In the genomic region with DNA sequence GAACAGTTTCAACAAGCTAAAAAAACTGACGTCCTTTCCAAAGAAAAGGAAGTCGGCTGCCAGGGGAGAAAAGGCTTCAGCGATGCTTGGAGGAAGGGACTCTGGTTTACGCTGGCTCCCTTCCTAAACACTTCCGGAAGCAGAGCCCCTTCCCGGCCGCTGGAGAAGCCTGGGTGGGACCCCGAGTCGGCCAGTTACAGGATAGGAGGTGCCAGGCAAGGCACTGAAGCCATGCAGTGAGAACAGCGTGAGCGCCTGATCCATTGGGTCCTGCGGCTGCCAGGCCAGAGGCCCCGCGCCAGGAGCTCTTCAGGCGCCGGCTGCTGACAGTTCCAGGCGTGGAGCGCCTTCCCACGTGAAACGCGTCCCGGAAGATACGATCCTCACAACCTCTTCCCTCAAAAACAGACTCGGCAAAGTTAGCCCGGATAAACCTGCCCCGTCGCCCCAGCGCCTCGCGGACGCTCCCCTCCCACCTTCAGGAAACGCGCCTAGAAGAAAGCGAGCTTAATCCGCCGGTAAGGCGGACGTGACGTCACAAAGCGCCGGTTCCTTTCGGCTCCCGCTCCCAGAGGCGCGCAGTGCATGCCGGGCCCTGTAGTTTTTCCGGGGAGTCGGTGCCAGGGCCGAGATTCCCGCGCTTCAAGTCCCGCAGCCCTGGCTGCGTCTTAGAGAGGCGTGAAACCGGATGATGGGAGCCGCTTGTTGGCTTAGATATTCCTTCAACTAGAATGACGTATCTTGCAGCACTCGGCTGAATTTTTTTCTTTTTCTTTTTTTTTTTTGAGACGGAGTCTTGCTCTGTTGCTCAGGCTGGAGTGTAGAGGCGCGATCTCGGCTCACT, we compare ENCODE assay signal across 1 cellular context.
A peak's percentile ranks its signal among the peaks of the same experiment; 100 is the strongest.
TF ChIP-seq lines count a peak whose summit lies in the region.

A gene with protein sequence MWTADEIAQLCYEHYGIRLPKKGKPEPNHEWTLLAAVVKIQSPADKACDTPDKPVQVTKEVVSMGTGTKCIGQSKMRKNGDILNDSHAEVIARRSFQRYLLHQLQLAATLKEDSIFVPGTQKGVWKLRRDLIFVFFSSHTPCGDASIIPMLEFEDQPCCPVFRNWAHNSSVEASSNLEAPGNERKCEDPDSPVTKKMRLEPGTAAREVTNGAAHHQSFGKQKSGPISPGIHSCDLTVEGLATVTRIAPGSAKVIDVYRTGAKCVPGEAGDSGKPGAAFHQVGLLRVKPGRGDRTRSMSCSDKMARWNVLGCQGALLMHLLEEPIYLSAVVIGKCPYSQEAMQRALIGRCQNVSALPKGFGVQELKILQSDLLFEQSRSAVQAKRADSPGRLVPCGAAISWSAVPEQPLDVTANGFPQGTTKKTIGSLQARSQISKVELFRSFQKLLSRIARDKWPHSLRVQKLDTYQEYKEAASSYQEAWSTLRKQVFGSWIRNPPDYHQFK (minus strand): TSS at position 520 of the 844 bp plus-strand sequence. CDS start 2,482 bp downstream, outside the sequence.

TF ChIP-seq in HepG2, 621 proteins besides CTCF, POLR2A, EP300 and RAD21 (continued from another document and continues in another):
- TF ChIP-seq, protein P1, sequence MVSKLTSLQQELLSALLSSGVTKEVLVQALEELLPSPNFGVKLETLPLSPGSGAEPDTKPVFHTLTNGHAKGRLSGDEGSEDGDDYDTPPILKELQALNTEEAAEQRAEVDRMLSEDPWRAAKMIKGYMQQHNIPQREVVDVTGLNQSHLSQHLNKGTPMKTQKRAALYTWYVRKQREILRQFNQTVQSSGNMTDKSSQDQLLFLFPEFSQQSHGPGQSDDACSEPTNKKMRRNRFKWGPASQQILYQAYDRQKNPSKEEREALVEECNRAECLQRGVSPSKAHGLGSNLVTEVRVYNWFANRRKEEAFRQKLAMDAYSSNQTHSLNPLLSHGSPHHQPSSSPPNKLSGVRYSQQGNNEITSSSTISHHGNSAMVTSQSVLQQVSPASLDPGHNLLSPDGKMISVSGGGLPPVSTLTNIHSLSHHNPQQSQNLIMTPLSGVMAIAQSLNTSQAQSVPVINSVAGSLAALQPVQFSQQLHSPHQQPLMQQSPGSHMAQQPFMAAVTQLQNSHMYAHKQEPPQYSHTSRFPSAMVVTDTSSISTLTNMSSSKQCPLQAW (CRISPR knock-in tag; IDR thresholded peaks at IDR 0.05) = peak; percentile 84
- TF ChIP-seq EEA1 (CRISPR knock-in tag; IDR thresholded peaks at IDR 0.05; ENCODE audit: borderline replicate concordance) (no peak), HDAC1 (CRISPR knock-in tag; IDR thresholded peaks at IDR 0.05) (peak; percentile 97), GTF2F1 (IDR thresholded peaks at IDR 0.05; ENCODE audit: low read length) (no peak), GFI1 (CRISPR knock-in tag; IDR thresholded peaks at IDR 0.05; ENCODE audit: borderline replicate concordance) (no peak), ZNF564 (CRISPR knock-in tag; IDR thresholded peaks at IDR 0.05) (peak; percentile 62; the same call in 1 of the 2 replicates), SP5 (CRISPR knock-in tag; IDR thresholded peaks at IDR 0.05; ENCODE audit: borderline replicate concordance, low read depth) (no peak), TBP (CRISPR knock-in tag; IDR thresholded peaks at IDR 0.05) (0 out of 2 replicates have a peak, but pooled peaks have one; percentile 66), ZNF253 (CRISPR knock-in tag; IDR thresholded peaks at IDR 0.05; ENCODE audit: borderline replicate concordance) (no peak), KMT2B (CRISPR knock-in tag; IDR thresholded peaks at IDR 0.05) (peak; percentile 91), BORCS8-MEF2B (CRISPR knock-in tag; IDR thresholded peaks at IDR 0.05) (peak; percentile 55; the same call in 1 of the 2 replicates), ZNF136 (CRISPR knock-in tag; IDR thresholded peaks at IDR 0.05; ENCODE audit: low read depth) (peak; percentile 67; the same call in 1 of the 2 replicates), MYC (CRISPR knock-in tag; IDR thresholded peaks at IDR 0.05; ENCODE audit: borderline replicate concordance) (peak; percentile 85; the same call in 1 of the 2 replicates), ZNF367 (CRISPR knock-in tag; IDR thresholded peaks at IDR 0.05; ENCODE audit: borderline replicate concordance) (peak; percentile 54; the same call in 1 of the 2 replicates)
- TF ChIP-seq, protein P2, sequence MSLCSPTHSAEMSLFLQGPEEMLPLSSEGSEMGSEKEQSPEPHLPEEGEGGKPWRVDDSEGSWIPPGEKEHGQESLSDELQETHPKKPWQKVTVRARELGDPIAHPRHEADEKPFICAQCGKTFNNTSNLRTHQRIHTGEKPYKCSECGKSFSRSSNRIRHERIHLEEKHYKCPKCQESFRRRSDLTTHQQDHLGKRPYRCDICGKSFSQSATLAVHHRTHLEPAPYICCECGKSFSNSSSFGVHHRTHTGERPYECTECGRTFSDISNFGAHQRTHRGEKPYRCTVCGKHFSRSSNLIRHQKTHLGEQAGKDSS (CRISPR knock-in tag; IDR thresholded peaks at IDR 0.05; ENCODE audit: borderline replicate concordance, low read depth) = peak; percentile 25; the same call in 1 of the 2 replicates
- TF ChIP-seq, protein P3, sequence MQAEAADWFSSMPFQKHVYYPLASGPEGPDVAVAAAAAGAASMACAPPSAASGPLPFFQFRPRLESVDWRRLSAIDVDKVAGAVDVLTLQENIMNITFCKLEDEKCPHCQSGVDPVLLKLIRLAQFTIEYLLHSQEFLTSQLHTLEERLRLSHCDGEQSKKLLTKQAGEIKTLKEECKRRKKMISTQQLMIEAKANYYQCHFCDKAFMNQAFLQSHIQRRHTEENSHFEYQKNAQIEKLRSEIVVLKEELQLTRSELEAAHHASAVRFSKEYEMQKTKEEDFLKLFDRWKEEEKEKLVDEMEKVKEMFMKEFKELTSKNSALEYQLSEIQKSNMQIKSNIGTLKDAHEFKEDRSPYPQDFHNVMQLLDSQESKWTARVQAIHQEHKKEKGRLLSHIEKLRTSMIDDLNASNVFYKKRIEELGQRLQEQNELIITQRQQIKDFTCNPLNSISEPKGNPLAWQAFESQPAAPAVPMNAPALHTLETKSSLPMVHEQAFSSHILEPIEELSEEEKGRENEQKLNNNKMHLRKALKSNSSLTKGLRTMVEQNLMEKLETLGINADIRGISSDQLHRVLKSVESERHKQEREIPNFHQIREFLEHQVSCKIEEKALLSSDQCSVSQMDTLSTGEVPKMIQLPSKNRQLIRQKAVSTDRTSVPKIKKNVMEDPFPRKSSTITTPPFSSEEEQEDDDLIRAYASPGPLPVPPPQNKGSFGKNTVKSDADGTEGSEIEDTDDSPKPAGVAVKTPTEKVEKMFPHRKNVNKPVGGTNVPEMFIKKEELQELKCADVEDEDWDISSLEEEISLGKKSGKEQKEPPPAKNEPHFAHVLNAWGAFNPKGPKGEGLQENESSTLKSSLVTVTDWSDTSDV (CRISPR knock-in tag; IDR thresholded peaks at IDR 0.05) = no peak
- TF ChIP-seq, protein P4, sequence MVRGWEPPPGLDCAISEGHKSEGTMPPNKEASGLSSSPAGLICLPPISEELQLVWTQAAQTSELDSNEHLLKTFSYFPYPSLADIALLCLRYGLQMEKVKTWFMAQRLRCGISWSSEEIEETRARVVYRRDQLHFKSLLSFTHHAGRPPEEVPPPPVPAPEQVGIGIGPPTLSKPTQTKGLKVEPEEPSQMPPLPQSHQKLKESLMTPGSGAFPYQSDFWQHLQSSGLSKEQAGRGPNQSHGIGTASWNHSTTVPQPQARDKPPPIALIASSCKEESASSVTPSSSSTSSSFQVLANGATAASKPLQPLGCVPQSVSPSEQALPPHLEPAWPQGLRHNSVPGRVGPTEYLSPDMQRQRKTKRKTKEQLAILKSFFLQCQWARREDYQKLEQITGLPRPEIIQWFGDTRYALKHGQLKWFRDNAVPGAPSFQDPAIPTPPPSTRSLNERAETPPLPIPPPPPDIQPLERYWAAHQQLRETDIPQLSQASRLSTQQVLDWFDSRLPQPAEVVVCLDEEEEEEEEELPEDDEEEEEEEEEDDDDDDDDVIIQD (CRISPR knock-in tag; IDR thresholded peaks at IDR 0.05; ENCODE audit: low read depth) = 0 out of 2 replicates have a peak, but pooled peaks have one; percentile 45
- TF ChIP-seq, protein P5, sequence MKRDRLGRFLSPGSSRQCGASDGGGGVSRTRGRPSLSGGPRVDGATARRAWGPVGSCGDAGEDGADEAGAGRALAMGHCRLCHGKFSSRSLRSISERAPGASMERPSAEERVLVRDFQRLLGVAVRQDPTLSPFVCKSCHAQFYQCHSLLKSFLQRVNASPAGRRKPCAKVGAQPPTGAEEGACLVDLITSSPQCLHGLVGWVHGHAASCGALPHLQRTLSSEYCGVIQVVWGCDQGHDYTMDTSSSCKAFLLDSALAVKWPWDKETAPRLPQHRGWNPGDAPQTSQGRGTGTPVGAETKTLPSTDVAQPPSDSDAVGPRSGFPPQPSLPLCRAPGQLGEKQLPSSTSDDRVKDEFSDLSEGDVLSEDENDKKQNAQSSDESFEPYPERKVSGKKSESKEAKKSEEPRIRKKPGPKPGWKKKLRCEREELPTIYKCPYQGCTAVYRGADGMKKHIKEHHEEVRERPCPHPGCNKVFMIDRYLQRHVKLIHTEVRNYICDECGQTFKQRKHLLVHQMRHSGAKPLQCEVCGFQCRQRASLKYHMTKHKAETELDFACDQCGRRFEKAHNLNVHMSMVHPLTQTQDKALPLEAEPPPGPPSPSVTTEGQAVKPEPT (CRISPR knock-in tag; IDR thresholded peaks at IDR 0.05; ENCODE audit: low read depth) = no peak; the same call in 1 of the 2 replicates
- TF ChIP-seq, protein P6, sequence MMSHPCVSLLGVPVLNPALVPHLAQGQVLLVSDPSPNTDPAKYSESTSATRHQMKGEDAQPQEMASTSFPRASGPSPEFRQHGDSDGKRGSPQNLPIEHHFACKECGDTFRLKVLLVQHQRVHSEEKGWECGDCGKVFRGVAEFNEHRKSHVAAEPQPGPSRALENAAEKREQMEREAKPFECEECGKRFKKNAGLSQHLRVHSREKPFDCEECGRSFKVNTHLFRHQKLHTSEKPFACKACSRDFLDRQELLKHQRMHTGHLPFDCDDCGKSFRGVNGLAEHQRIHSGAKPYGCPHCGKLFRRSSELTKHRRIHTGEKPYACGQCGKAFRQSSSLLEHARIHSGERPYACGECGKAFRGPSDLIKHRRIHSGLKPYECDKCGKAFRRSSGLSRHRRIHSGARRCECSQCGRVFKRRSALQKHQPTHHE (CRISPR knock-in tag; IDR thresholded peaks at IDR 0.05; ENCODE audit: borderline replicate concordance) = peak; percentile 30; the same call in 1 of the 2 replicates
- TF ChIP-seq, protein P7, sequence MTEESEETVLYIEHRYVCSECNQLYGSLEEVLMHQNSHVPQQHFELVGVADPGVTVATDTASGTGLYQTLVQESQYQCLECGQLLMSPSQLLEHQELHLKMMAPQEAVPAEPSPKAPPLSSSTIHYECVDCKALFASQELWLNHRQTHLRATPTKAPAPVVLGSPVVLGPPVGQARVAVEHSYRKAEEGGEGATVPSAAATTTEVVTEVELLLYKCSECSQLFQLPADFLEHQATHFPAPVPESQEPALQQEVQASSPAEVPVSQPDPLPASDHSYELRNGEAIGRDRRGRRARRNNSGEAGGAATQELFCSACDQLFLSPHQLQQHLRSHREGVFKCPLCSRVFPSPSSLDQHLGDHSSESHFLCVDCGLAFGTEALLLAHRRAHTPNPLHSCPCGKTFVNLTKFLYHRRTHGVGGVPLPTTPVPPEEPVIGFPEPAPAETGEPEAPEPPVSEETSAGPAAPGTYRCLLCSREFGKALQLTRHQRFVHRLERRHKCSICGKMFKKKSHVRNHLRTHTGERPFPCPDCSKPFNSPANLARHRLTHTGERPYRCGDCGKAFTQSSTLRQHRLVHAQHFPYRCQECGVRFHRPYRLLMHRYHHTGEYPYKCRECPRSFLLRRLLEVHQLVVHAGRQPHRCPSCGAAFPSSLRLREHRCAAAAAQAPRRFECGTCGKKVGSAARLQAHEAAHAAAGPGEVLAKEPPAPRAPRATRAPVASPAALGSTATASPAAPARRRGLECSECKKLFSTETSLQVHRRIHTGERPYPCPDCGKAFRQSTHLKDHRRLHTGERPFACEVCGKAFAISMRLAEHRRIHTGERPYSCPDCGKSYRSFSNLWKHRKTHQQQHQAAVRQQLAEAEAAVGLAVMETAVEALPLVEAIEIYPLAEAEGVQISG (CRISPR knock-in tag; IDR thresholded peaks at IDR 0.05) = peak; percentile 94
- TF ChIP-seq, protein P8, sequence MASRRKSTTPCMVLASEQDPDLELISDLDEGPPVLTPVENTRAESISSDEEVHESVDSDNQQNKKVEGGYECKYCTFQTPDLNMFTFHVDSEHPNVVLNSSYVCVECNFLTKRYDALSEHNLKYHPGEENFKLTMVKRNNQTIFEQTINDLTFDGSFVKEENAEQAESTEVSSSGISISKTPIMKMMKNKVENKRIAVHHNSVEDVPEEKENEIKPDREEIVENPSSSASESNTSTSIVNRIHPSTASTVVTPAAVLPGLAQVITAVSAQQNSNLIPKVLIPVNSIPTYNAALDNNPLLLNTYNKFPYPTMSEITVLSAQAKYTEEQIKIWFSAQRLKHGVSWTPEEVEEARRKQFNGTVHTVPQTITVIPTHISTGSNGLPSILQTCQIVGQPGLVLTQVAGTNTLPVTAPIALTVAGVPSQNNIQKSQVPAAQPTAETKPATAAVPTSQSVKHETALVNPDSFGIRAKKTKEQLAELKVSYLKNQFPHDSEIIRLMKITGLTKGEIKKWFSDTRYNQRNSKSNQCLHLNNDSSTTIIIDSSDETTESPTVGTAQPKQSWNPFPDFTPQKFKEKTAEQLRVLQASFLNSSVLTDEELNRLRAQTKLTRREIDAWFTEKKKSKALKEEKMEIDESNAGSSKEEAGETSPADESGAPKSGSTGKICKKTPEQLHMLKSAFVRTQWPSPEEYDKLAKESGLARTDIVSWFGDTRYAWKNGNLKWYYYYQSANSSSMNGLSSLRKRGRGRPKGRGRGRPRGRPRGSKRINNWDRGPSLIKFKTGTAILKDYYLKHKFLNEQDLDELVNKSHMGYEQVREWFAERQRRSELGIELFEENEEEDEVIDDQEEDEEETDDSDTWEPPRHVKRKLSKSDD (CRISPR knock-in tag; IDR thresholded peaks at IDR 0.05; ENCODE audit: low read depth) = peak; percentile 73; the same call in 1 of the 2 replicates
- TF ChIP-seq, protein P9, sequence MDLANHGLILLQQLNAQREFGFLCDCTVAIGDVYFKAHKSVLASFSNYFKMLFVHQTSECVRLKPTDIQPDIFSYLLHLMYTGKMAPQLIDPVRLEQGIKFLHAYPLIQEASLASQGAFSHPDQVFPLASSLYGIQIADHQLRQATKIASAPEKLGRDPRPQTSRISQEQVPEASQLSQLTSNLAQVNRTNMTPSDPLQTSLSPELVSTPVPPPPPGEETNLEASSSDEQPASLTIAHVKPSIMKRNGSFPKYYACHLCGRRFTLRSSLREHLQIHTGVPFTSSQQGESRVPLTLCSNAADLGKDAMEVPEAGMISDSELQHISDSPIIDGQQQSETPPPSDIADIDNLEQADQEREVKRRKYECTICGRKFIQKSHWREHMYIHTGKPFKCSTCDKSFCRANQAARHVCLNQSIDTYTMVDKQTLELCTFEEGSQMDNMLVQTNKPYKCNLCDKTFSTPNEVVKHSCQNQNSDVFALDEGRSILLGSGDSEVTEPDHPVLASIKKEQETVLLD (CRISPR knock-in tag; IDR thresholded peaks at IDR 0.05; ENCODE audit: low read depth) = peak; percentile 66; the same call in 1 of the 2 replicates
